In genomic region chr2:23123686-23124085, GRCh38 we compare ENCODE assay signal across 7 cellular contexts.
"Had no signal": no experiment of that assay in that cellular context is flagged by ENCODE, and none has a peak within 500 bp of the region (broad histone marks: within the 10 kb centered on the region; RNA-seq: fewer than 3 reads in every experiment).

No MANE protein-coding gene starts in this region.

- H3K27ac Mint-ChIP-seq: GM23338, H9 had no signal

- DNase-seq: H9, HCEC 1CT, IMR-90, KG1 had no signal

- H2AFZ ChIP-seq: GM23338 had no signal

- H3K4me3 Mint-ChIP-seq: GM23338, H9 had no signal

- H3K27ac ChIP-seq: HL-60 had no signal

- H3K4me2 ChIP-seq: GM23338 had no signal

- ATAC-seq: GM23338, K562 had no signal

- H3K4me3 ChIP-seq: GM23338, K562 had no signal
